In genomic region chr6:6584310-6585002, GRCh38 we compare ENCODE assay signal across 15 cellular contexts. TPM values are rescaled to one million over a fixed set of nuclear protein-coding genes. Genes with fewer than 3 reads are reported as not detected.
A peak's percentile ranks its signal among the peaks of the same experiment; 100 is the strongest.
DNase-seq lines count a peak whose midpoint lies in the region; ATAC-seq, FAIRE-seq and TF ChIP-seq lines count a peak whose summit lies in the region.
"Had no signal": no experiment of that assay in that cellular context is flagged by ENCODE, and none has a peak within 500 bp of the region (broad histone marks: within the 10 kb centered on the region; RNA-seq: fewer than 3 reads in every experiment).

No MANE protein-coding gene starts in this region.

- no peak for TF ChIP-seq POLR2A in K562 (conservative IDR thresholded peaks at IDR 0.05)

- H3K4me2 ChIP-seq in K562 (ENCODE audit: insufficient read depth, low read length): no peak overlapping the region

- H3K9me1 ChIP-seq in K562 (ENCODE audit: control insufficient read depth, insufficient read depth, low read length): no peaks in the 10 kb centered on the region

- BruUV-seq in K562 (replicated peaks; lab: Mats Ljungman, UMichigan): no TSS peak

- peak overlapping the region; percentile 95 for H3K4me3 ChIP-seq in GM12865 (ENCODE audit: low read depth, low read length)
- no peak overlapping the region for H3K4me3 ChIP-seq in LNCaP clone FGC (ENCODE audit: low read depth, low read length)
- H3K4me3 ChIP-seq in K562: no peak overlapping the region
- H3K4me3 ChIP-seq: heart left ventricle, MG63 had no signal

- 2% methylated on average over 7 of the region's 7 CpGs for WGBS in K562 (ENCODE audit: insufficient coverage, low coverage, missing lambda C conversion rate)

- intact Hi-C loops in K562 (cut with micrococcal nuclease): no loop called here

- no peaks in the 10 kb centered on the region for H3K9me3 ChIP-seq in K562 (replicated peaks; ENCODE audit: control insufficient read depth, insufficient read depth, low read depth, low read length)
- H3K9me3 ChIP-seq: heart left ventricle, MG63 had no signal

- no peaks in the 10 kb centered on the region for H4K20me1 ChIP-seq in K562 (replicated peaks; ENCODE audit: control insufficient read depth, insufficient read depth, low read length)

- no peak overlapping the region for H3K9ac ChIP-seq in K562 (ENCODE audit: insufficient read depth in 1 of 2, low read depth in 2 of 2, low read length in 2 of 2)

- no peaks in the 10 kb centered on the region; a peak in 1 of 5 replicates for H3K4me1 ChIP-seq in K562 (replicated peaks in 1 of 2; ENCODE audit: control insufficient read depth in 2 of 2, insufficient read depth in 2 of 2, low read length in 2 of 2)

- FAIRE-seq in GM19239 (lab: Jason Lieb, UNC): peak; percentile 87
- FAIRE-seq in K562 (lab: Jason Lieb, UNC): peak; percentile 6

- TF ChIP-seq RAD21 in K562 (CRISPR knock-in tag; conservative IDR thresholded peaks at IDR 0.05 in 1 of 2, IDR thresholded peaks at IDR 0.05 in 1 of 2): peak; percentile 45 to 46

- H3K27ac ChIP-seq in K562 (ENCODE audit: extremely low read depth, low read depth, low read length): no peak overlapping the region
- H3K27ac ChIP-seq: heart left ventricle had no signal

- H3K79me2 ChIP-seq in K562 (ENCODE audit: control insufficient read depth, insufficient read depth, low read length): no peaks in the 10 kb centered on the region

- POLR2A ChIA-PET in K562 (lab: Yijun Ruan, JAX): no interaction called here

- DNase-seq in GM12865 (ENCODE audit: low read depth) (peak; percentile 77), GM19239 (ENCODE audit: insufficient read length, low spot score) (no peak), LNCaP clone FGC (ENCODE audit: low read depth) (no peak), K562 (ENCODE audit: extremely low read depth in 1 of 4, low spot score in 3 of 4) (no peak), middle frontal gyrus (ENCODE audit: extremely low spot score, low spot score) (no peak), EL (no peak), NCI-H1930 (lab: John Stamatoyannopoulos, UW) (no peak)
- DNase-seq: heart left ventricle; left ventricle myocardium superior; MG63; NCI-H69; stimulated activated naive CD4-positive, alpha-beta T cell treated with Interleukin-2 at 50 U/mL for 16 hours had no signal

- H3K27me3 ChIP-seq in K562 (ENCODE audit: control insufficient read depth in 2 of 2, insufficient read depth in 2 of 2, low read length in 2 of 2): peaks cover 12 to 34% of the 10 kb centered on the region in 2 experiments; a peak in 4 of 5 replicates
- H3K27me3 ChIP-seq: heart left ventricle, MG63 had no signal

- ATAC-seq in K562 (peak; percentile 75), GM18511 (IDR thresholded peaks at IDR 0.05; ENCODE audit: unreplicated experiment) (no peak)
- ATAC-seq: activated CD8-positive, alpha-beta memory T cell treated with anti-CD3 and anti-CD28 coated beads, Interleukin-2, amount 10 ng/mL, durations not matched to agents 7 days and 5 days; heart left ventricle; left ventricle myocardium superior had no signal

- peak; percentile 42 for TF ChIP-seq CTCF in GM12865 (IDR thresholded peaks at IDR 0.05; ENCODE audit: insufficient read depth, low read depth, low read length, missing control alignments)
- peak; percentile 38; the same call in 1 of the 2 replicates for TF ChIP-seq CTCF in LNCaP clone FGC (IDR thresholded peaks at IDR 0.05; ENCODE audit: control insufficient read depth, extremely low read depth, insufficient read depth)
- peak in 1 of 3 experiments; percentile 35; a peak in 1 of 6 replicates for TF ChIP-seq CTCF in K562 (IDR thresholded peaks at IDR 0.05 in 2 of 3, conservative IDR thresholded peaks at IDR 0.05 in 1 of 3; ENCODE audit: insufficient read depth in 2 of 3, low read depth in 1 of 3, low read length in 3 of 3)

- CTCF ChIA-PET in K562 (lab: Yijun Ruan, JAX; ENCODE audit: low intra/inter-chr PET ratio): no interaction called here

- H3K36me3 ChIP-seq in K562 (ENCODE audit: control insufficient read depth, insufficient read depth, low read length): no peaks in the 10 kb centered on the region
- H3K36me3 ChIP-seq: heart left ventricle, MG63 had no signal

- H2AFZ ChIP-seq in K562 (ENCODE audit: low read depth, low read length): no peak overlapping the region

- no peak for TF ChIP-seq EP300 in K562 (IDR thresholded peaks at IDR 0.05; ENCODE audit: low read length)

- in situ Hi-C loops in K562 (cut with MboI): no loop called here

TF ChIP-seq in K562, 482 proteins besides CTCF, POLR2A, EP300 and RAD21:
- 0 out of 2 replicates have a peak, but pooled peaks have one; percentile 33 for TF ChIP-seq NFE2 (IDR thresholded peaks at IDR 0.05; ENCODE audit: low read depth)
- no peak for TF ChIP-seq ZNF77 (CRISPR knock-in tag; IDR thresholded peaks at IDR 0.05)
- no peak for TF ChIP-seq KHSRP (IDR thresholded peaks at IDR 0.05)
- TF ChIP-seq BHLHE40 (IDR thresholded peaks at IDR 0.05; ENCODE audit: low read length): peak; percentile 74
- TF ChIP-seq, protein P1, sequence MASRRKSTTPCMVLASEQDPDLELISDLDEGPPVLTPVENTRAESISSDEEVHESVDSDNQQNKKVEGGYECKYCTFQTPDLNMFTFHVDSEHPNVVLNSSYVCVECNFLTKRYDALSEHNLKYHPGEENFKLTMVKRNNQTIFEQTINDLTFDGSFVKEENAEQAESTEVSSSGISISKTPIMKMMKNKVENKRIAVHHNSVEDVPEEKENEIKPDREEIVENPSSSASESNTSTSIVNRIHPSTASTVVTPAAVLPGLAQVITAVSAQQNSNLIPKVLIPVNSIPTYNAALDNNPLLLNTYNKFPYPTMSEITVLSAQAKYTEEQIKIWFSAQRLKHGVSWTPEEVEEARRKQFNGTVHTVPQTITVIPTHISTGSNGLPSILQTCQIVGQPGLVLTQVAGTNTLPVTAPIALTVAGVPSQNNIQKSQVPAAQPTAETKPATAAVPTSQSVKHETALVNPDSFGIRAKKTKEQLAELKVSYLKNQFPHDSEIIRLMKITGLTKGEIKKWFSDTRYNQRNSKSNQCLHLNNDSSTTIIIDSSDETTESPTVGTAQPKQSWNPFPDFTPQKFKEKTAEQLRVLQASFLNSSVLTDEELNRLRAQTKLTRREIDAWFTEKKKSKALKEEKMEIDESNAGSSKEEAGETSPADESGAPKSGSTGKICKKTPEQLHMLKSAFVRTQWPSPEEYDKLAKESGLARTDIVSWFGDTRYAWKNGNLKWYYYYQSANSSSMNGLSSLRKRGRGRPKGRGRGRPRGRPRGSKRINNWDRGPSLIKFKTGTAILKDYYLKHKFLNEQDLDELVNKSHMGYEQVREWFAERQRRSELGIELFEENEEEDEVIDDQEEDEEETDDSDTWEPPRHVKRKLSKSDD (conservative IDR thresholded peaks at IDR 0.05; ENCODE audit: low read length): no peak
- TF ChIP-seq, protein P2, sequence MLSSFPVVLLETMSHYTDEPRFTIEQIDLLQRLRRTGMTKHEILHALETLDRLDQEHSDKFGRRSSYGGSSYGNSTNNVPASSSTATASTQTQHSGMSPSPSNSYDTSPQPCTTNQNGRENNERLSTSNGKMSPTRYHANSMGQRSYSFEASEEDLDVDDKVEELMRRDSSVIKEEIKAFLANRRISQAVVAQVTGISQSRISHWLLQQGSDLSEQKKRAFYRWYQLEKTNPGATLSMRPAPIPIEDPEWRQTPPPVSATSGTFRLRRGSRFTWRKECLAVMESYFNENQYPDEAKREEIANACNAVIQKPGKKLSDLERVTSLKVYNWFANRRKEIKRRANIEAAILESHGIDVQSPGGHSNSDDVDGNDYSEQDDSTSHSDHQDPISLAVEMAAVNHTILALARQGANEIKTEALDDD (IDR thresholded peaks at IDR 0.05): 0 out of 2 replicates have a peak, but pooled peaks have one; percentile 48
- no peak for TF ChIP-seq NR2C2 (CRISPR knock-in tag; IDR thresholded peaks at IDR 0.05)
- TF ChIP-seq NR2C2 (tag; IDR thresholded peaks at IDR 0.05): 0 out of 2 replicates have a peak, but pooled peaks have one; percentile 23

RNA-seq across cellular contexts. Expression of gene LY86, which starts 4.1 kb away (rescaled TPM):
- total RNA-seq in K562 (2011; cell fraction: chromatin; rRNA removed; ENCODE audit: low replicate concordance): not detected in 2 replicates
- not detected in 2 replicates for total RNA-seq in K562 (2011; cell fraction: nucleolus; rRNA removed)
- not detected in 2 replicates for total RNA-seq in K562 (2011; cell fraction: nucleoplasm; rRNA removed)
- not detected in 2 replicates for total RNA-seq in K562 (2014; rRNA removed)
- not detected in 2 replicates for total RNA-seq in K562 (2014; rRNA removed; fragmentation: Illumina TruSeq; extraction: Trizol)
- total RNA-seq in K562 (2015; rRNA removed; fragmentation: Illumina TruSeq; extraction: Trizol): not detected in 2 replicates
- total RNA-seq in K562 (2021): not detected in 2 replicates
- polyA plus RNA-seq in K562 (2011; rRNA removed): not detected in 2 replicates
- polyA plus RNA-seq in K562 (2011; cell fraction: cytosol; rRNA removed): not detected in 2 replicates
- not detected in 2 replicates for polyA plus RNA-seq in K562 (2011; cell fraction: nucleus; rRNA removed)
- not detected in 2 replicates for polyA plus RNA-seq in K562 (2012)
- not detected in 2 replicates for polyA plus RNA-seq in K562 (2014; fragmentation: Illumina TruSeq; extraction: Trizol)
- polyA plus RNA-seq in K562 (2014; fragmentation: Nextera tagmentation; extraction: Ambion mirVana): under 1 TPM; 0.08 to 0.20 TPM
- polyA plus RNA-seq in K562 (2014; rRNA removed): not detected in 2 replicates
- polyA minus RNA-seq in K562 (2011; rRNA and poly(A)+ RNA removed): not detected in 2 replicates
- not detected in 2 replicates for polyA minus RNA-seq in K562 (2011; cell fraction: cytosol; rRNA and poly(A)+ RNA removed)
- not detected in 2 replicates for polyA minus RNA-seq in K562 (2011; cell fraction: nucleus; rRNA and poly(A)+ RNA removed)
- total RNA-seq: osteoblast had no signal
